ENCODE assay signal across 1 cellular context in genomic region chr7:5822742-5823503, GRCh38.
TF ChIP-seq lines count a peak whose summit lies in the region.

No MANE protein-coding gene starts in this region.

TF ChIP-seq in K562, 482 proteins besides CTCF, POLR2A, EP300 and RAD21 (continued from another document):
- peak; percentile 84 for TF ChIP-seq POLR2G (IDR thresholded peaks at IDR 0.05; ENCODE audit: low read depth, low read length)
